8 cellular contexts compared by ENCODE assay signal in the genomic region with DNA sequence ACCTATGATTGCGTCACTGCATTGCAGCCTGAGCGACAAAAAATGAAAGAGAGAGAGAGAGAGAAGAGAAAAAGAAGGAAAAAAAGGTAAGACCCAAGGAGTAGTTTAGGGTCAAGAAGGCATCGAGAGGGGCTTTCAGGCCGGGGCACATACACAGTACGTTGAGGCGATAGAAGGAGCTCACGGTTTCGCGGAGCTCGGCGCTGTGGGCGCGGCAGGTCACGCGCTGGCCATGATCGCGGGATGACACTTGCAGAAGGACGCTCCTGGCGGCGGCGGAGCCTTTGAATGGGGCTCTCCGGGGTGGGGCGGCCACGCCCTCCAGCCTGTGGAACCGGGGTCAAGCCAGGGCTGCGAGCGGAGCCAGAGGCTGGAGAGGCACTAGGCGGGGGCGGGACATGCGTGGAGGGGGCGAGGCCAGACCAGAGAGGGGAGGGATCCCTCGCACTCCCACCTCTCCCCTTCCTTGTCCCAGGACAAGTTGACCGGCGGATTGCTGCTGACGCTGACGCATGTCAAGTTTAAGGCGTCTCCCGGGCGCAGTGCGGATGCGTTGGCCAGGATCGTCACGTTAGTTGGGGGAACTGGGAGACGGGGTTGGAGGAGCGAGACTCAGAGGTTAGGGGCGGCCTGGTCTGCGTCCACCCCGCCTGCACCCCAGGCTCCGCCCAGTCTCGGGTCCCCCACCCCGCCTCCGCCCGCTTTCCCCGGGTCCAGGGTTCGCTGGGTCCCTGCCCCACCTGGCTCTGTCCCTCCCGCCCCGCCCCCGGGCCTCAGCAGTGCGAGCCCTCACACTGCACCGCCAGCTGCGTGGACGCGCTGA. TPM values are rescaled to one million over a fixed set of nuclear protein-coding genes. Genes with fewer than 3 reads are reported as not detected.
DNase-seq lines count a peak whose midpoint lies in the region; ATAC-seq and TF ChIP-seq lines count a peak whose summit lies in the region.
"Had no signal": no experiment of that assay in that cellular context is flagged by ENCODE, and none has a peak within 500 bp of the region (broad histone marks: within the 10 kb centered on the region; RNA-seq: fewer than 3 reads in every experiment).

No MANE protein-coding gene starts in this region.

- H4K20me1 ChIP-seq in fibroblast of lung (ENCODE audit: control insufficient read depth, extremely low read depth, insufficient read depth, low read length) = no peaks in the 10 kb centered on the region

- peak overlapping the region; percentile 55 to 73 for H3K4me3 Mint-ChIP-seq in stimulated activated naive CD8-positive, alpha-beta T cell treated with anti-CD3 and anti-CD28 coated beads, Interleukin-15, amount 100 ng/mL, for 72 hours

- TF ChIP-seq CTCF in fibroblast of lung (conservative IDR thresholded peaks at IDR 0.05 in 1 of 2, IDR thresholded peaks at IDR 0.05 in 1 of 2; ENCODE audit: low read depth in 1 of 2, low read length in 2 of 2) = no peak

- peaks cover 33% of the 10 kb centered on the region for H3K27me3 ChIP-seq in fibroblast of lung (ENCODE audit: control insufficient read depth, insufficient read depth, low read length)

- H3K4me3 ChIP-seq in fibroblast of lung (replicated peaks in 1 of 4; ENCODE audit: control extremely low read depth in 1 of 4, insufficient read depth in 1 of 4, low read depth in 3 of 4, low read length in 4 of 4) = no peak overlapping the region

- H3K9me3 ChIP-seq in fibroblast of lung (ENCODE audit: control insufficient read depth, insufficient read depth, low read depth, low read length) = no peaks in the 10 kb centered on the region

- H3K9me3 Mint-ChIP-seq in stimulated activated naive CD8-positive, alpha-beta T cell treated with anti-CD3 and anti-CD28 coated beads, Interleukin-15, amount 100 ng/mL, for 72 hours = peaks cover 0 to 9% of the 10 kb centered on the region in 2 donors

- H3K27ac ChIP-seq in fibroblast of lung (ENCODE audit: insufficient read depth, low read length) = no peak overlapping the region
- H3K27ac ChIP-seq: parathyroid adenoma had no signal

- peaks cover 30% of the 10 kb centered on the region for H3K4me1 Mint-ChIP-seq in stimulated activated naive CD8-positive, alpha-beta T cell treated with anti-CD3 and anti-CD28 coated beads, Interleukin-15, amount 100 ng/mL, for 72 hours

- peak; percentile 59 for ATAC-seq in stimulated activated naive CD8-positive, alpha-beta T cell treated with anti-CD3 and anti-CD28 coated beads, Interleukin-15, amount 100 ng/mL, for 72 hours

- H3K27me3 Mint-ChIP-seq in stimulated activated naive CD8-positive, alpha-beta T cell treated with anti-CD3 and anti-CD28 coated beads, Interleukin-15, amount 100 ng/mL, for 72 hours = peaks cover 77% of the 10 kb centered on the region

- no peaks in the 10 kb centered on the region for H3K4me1 ChIP-seq in fibroblast of lung (ENCODE audit: control insufficient read depth, extremely low read depth, insufficient read depth, low read length)

- no peaks in the 10 kb centered on the region for H3K36me3 ChIP-seq in fibroblast of lung (ENCODE audit: control insufficient read depth, insufficient read depth, low read length)

- H3K79me2 ChIP-seq in fibroblast of lung (ENCODE audit: control insufficient read depth, insufficient read depth, low read length) = no peaks in the 10 kb centered on the region
- H3K79me2 ChIP-seq: parathyroid adenoma had no signal

- H3K4me2 ChIP-seq in fibroblast of lung (ENCODE audit: extremely low read depth, insufficient read depth, low read length) = peak overlapping the region; percentile 1

- no peak overlapping the region for H3K9ac ChIP-seq in fibroblast of lung (ENCODE audit: insufficient read depth, low read length)
- H3K9ac ChIP-seq: parathyroid adenoma had no signal

- H2AFZ ChIP-seq in fibroblast of lung (ENCODE audit: low read length) = no peak overlapping the region
- H2AFZ ChIP-seq: parathyroid adenoma had no signal

- DNase-seq in SHP77 (lab: John Stamatoyannopoulos, UW) (peak; percentile 44 to 47), SHP77 treated with DMSO at 0.1 percent for 48 hours (lab: John Stamatoyannopoulos, UW) (no peak), fibroblast of lung (ENCODE audit: low read depth in 2 of 2) (no peak), OCI-M2 (lab: John Stamatoyannopoulos, UW; ENCODE audit: unreplicated experiment) (no peak), NCI-H187 treated with DMSO at 0.1 percent for 48 hours (lab: John Stamatoyannopoulos, UW) (no peak)
- DNase-seq in stimulated activated naive CD8-positive, alpha-beta T cell treated with anti-CD3 and anti-CD28 coated beads, Interleukin-15, amount 100 ng/mL, for 72 hours = no peak

- no peak overlapping the region for H3K27ac Mint-ChIP-seq in stimulated activated naive CD8-positive, alpha-beta T cell treated with anti-CD3 and anti-CD28 coated beads, Interleukin-15, amount 100 ng/mL, for 72 hours

RNA-seq across cellular contexts. Expression of gene NPHS1, which starts 6.9 kb away (rescaled TPM):
- total RNA-seq in fibroblast of lung = not detected in 2 replicates
- not detected in 2 replicates for polyA plus RNA-seq in fibroblast of lung
- polyA plus RNA-seq in fibroblast of lung (2012) = not detected in 2 replicates
- not detected in 2 replicates for polyA minus RNA-seq in fibroblast of lung (ENCODE audit: low replicate concordance)
- total RNA-seq: SK-MEL-5 had no signal

RNA-seq across cellular contexts. Expression of gene KIRREL2, which starts 11.3 kb away (rescaled TPM):
- under 0.01 TPM in 1 of 2 replicates, not detected in the other for total RNA-seq in fibroblast of lung
- polyA plus RNA-seq in fibroblast of lung = not detected in 2 replicates
- polyA plus RNA-seq in fibroblast of lung (2012) = not detected in 2 replicates
- not detected in 2 replicates for polyA minus RNA-seq in fibroblast of lung (ENCODE audit: low replicate concordance)

RNA-seq across cellular contexts. Expression of gene APLP1, which starts 22.9 kb away (rescaled TPM):
- total RNA-seq in fibroblast of lung = 0.99 and 2.6 TPM in 2 replicates
- polyA plus RNA-seq in fibroblast of lung = 3.7 and 4.1 TPM in 2 replicates
- polyA plus RNA-seq in fibroblast of lung (2012) = 7.0 and 7.5 TPM in 2 replicates
- 0.47 and 3.3 TPM in 2 replicates for polyA minus RNA-seq in fibroblast of lung (ENCODE audit: low replicate concordance)

RNA-seq across cellular contexts. Expression of gene PRODH2, which starts 32.8 kb away (rescaled TPM):
- total RNA-seq in fibroblast of lung = not detected in 2 replicates
- not detected in 2 replicates for polyA plus RNA-seq in fibroblast of lung
- polyA plus RNA-seq in fibroblast of lung (2012) = not detected in 2 replicates
- 0.24 TPM in 1 of 2 replicates, not detected in the other for polyA minus RNA-seq in fibroblast of lung (ENCODE audit: low replicate concordance)
- total RNA-seq: SK-MEL-5 had no signal

RNA-seq across cellular contexts. Expression of gene NFKBID, which starts 54.9 kb away (rescaled TPM):
- 2.3 and 2.6 TPM in 2 replicates for total RNA-seq in fibroblast of lung
- polyA plus RNA-seq in fibroblast of lung = 1.2 and 2.4 TPM in 2 replicates
- 2.3 and 2.8 TPM in 2 replicates for polyA plus RNA-seq in fibroblast of lung (2012)
- polyA minus RNA-seq in fibroblast of lung (ENCODE audit: low replicate concordance) = 1.8 and 7.1 TPM in 2 replicates

Comparison
In these comparisons a context has a peak if more than half of its experiments do, and no peak if none do; other contexts are left out.
1. DNase-seq: peak in SHP77 (2 of 2); none in SHP77 treated with DMSO at 0.1 percent for 48 hours (single experiment), fibroblast of lung (0 of 2), stimulated activated naive CD8-positive, alpha-beta T cell treated with anti-CD3 and anti-CD28 coated beads, Interleukin-15, amount 100 ng/mL, for 72 hours (0 of 2), OCI-M2 (single experiment) and NCI-H187 treated with DMSO at 0.1 percent for 48 hours (single experiment).